11 cellular contexts compared by ENCODE assay signal in the genomic region with DNA sequence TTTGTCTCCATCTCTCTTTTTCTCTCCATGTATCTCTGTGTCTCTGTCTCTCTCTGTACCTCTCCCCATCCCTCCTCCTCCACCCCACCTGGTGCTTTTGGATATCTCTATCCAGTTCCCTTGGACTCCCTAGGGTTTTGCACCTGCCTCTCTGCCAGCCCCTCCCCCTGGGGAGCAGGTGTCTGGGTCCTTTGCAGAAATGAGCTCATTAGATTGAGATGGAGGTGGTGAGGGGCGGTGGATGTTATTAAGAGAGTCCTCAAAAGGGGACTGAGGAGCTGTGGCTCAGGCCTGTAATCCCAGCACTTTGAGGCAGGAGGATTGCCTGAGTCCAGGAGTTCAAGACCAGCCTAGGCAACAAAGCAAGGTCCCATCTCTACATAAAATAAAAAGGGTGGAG. TPM values are rescaled to one million over a fixed set of nuclear protein-coding genes. Genes with fewer than 3 reads are reported as not detected.
DNase-seq lines count a peak whose midpoint lies in the region; ATAC-seq and TF ChIP-seq lines count a peak whose summit lies in the region.
"Had no signal": no experiment of that assay in that cellular context is flagged by ENCODE, and none has a peak within 500 bp of the region (broad histone marks: within the 10 kb centered on the region; RNA-seq: fewer than 3 reads in every experiment).

No MANE protein-coding gene starts in this region.

- H2AFZ ChIP-seq in osteoblast (ENCODE audit: low read length), result no peak overlapping the region

- H3K9me3 Mint-ChIP-seq in activated B cell treated with CpG ODN at 0.5 μM for 24 hours, result no peaks in the 10 kb centered on the region

- H3K27me3 ChIP-seq in osteoblast (ENCODE audit: insufficient read depth, low read length), result no peaks in the 10 kb centered on the region
- H3K27me3 ChIP-seq: SJCRH30 had no signal

- TF ChIP-seq CTCF in activated B cell treated with CpG ODN at 0.5 μM for 24 hours (IDR thresholded peaks at IDR 0.05) (no peak), osteoblast (IDR thresholded peaks at IDR 0.05; ENCODE audit: extremely low read depth, low read depth, low read length) (no peak)

- H3K79me2 ChIP-seq in osteoblast (ENCODE audit: insufficient read depth, low read length), result peaks cover 39% of the 10 kb centered on the region

- no peaks in the 10 kb centered on the region for H3K9me3 ChIP-seq in osteoblast (ENCODE audit: low read depth, low read length)
- H3K9me3 ChIP-seq: SJCRH30 had no signal

- CTCF ChIA-PET in activated B cell treated with CpG ODN at 0.5 μM for 24 hours (lab: Charles Lee), result interaction anchor here (0.7 to 8.6 kb wide), 6 partner anchors 8 to 32 kb away, joined by 3 to 113 read pairs (median 11); a partner anchor contains a TSS

- no peak overlapping the region for H3K4me3 ChIP-seq in osteoblast (ENCODE audit: insufficient read depth, low read length)
- H3K4me3 ChIP-seq: SJCRH30 had no signal

- H3K36me3 ChIP-seq in osteoblast (ENCODE audit: insufficient read depth, low read length), result no peaks in the 10 kb centered on the region
- H3K36me3 ChIP-seq: SJCRH30 had no signal

- DNase-seq in DMS153 (lab: John Stamatoyannopoulos, UW) (peak; percentile 78), DMS153 treated with DMSO at 0.1 percent for 48 hours (lab: John Stamatoyannopoulos, UW; ENCODE audit: unreplicated experiment) (no peak), NCI-H2029 treated with DMSO at 0.1 percent for 48 hours (lab: John Stamatoyannopoulos, UW) (peak; percentile 86), activated B cell treated with CpG ODN at 0.5 μM for 24 hours (no peak), osteoblast (ENCODE audit: insufficient read length, low spot score, missing footprints) (peak; percentile 75), inferior parietal cortex (ENCODE audit: extremely low spot score) (no peak), KG1 (lab: John Stamatoyannopoulos, UW) (no peak)
- DNase-seq: SJCRH30 had no signal

- no peak overlapping the region for H3K4me2 ChIP-seq in osteoblast (ENCODE audit: insufficient read depth, low read length)

- H3K27ac Mint-ChIP-seq in activated B cell treated with CpG ODN at 0.5 μM for 24 hours, result peak overlapping the region; percentile 94

- no peaks in the 10 kb centered on the region for H4K20me1 ChIP-seq in osteoblast (ENCODE audit: insufficient read depth, low read length)

- H3K27me3 Mint-ChIP-seq in activated B cell treated with CpG ODN at 0.5 μM for 24 hours, result no peaks in the 10 kb centered on the region

- peaks cover 52% of the 10 kb centered on the region for H3K36me3 Mint-ChIP-seq in activated B cell treated with CpG ODN at 0.5 μM for 24 hours (ENCODE audit: low read depth)

- POLR2A ChIA-PET in activated B cell treated with CpG ODN at 0.5 μM for 24 hours (lab: Charles Lee), result interaction anchor here (0.6 to 12.2 kb wide), 5 partner anchors 11 to 315 kb away, joined by 3 to 661 read pairs (median 4); a partner anchor contains a TSS

- peak overlapping the region; percentile 88 for H3K4me3 Mint-ChIP-seq in activated B cell treated with CpG ODN at 0.5 μM for 24 hours

- H3K4me1 Mint-ChIP-seq in activated B cell treated with CpG ODN at 0.5 μM for 24 hours, result peaks cover 75% of the 10 kb centered on the region

- intact Hi-C loops in activated B cell treated with CpG ODN at 0.5 μM for 24 hours (cut with micrococcal nuclease), result no loop called here

- ATAC-seq in activated B cell treated with CpG ODN at 0.5 μM for 24 hours (ENCODE audit: low read depth), result no peak
- no peak for ATAC-seq in HG02571 (IDR thresholded peaks at IDR 0.05; ENCODE audit: unreplicated experiment)
- ATAC-seq: esophagus mucosa had no signal

- no peak overlapping the region for H3K27ac ChIP-seq in osteoblast (ENCODE audit: low read depth, low read length)
- H3K27ac ChIP-seq: 22Rv1, SJCRH30 had no signal

- peaks cover 34% of the 10 kb centered on the region for H3K4me1 ChIP-seq in osteoblast (ENCODE audit: insufficient read depth, low read length)

RNA-seq across cellular contexts. Expression of a gene that starts 2.1 kb away (rescaled TPM):
- total RNA-seq in activated B cell treated with CpG ODN at 0.5 μM for 24 hours (137 and 154 TPM in 2 replicates), osteoblast (6.5 and 7.2 TPM in 2 replicates)

RNA-seq across cellular contexts. Expression of a gene that starts 23.6 kb away (rescaled TPM):
- 0.44 TPM in 1 of 2 replicates, not detected in the other for total RNA-seq in activated B cell treated with CpG ODN at 0.5 μM for 24 hours
- total RNA-seq in osteoblast, result 0.29 and 0.72 TPM in 2 replicates

RNA-seq across cellular contexts. Expression of a gene that starts 23.9 kb away (rescaled TPM):
- 91.2 and 105 TPM in 2 replicates for total RNA-seq in activated B cell treated with CpG ODN at 0.5 μM for 24 hours
- 14.5 and 17.4 TPM in 2 replicates for total RNA-seq in osteoblast

RNA-seq across cellular contexts. Expression of a gene that starts 48.5 kb away (rescaled TPM):
- total RNA-seq in activated B cell treated with CpG ODN at 0.5 μM for 24 hours (10.4 and 13.0 TPM in 2 replicates), osteoblast (13.4 and 15.6 TPM in 2 replicates)

Comparison
In these comparisons a context has a peak if more than half of its experiments do, and no peak if none do; other contexts are left out.
1. DNase-seq: peak in DMS153 (single experiment), NCI-H2029 treated with DMSO at 0.1 percent for 48 hours (single experiment) and osteoblast (single experiment); none in DMS153 treated with DMSO at 0.1 percent for 48 hours (single experiment), activated B cell treated with CpG ODN at 0.5 μM for 24 hours (single experiment), inferior parietal cortex (single experiment) and KG1 (single experiment).
2. RNA of a gene that starts 2.1 kb away (total RNA-seq): 137 to 154 TPM in activated B cell treated with CpG ODN at 0.5 μM for 24 hours; 6.5 to 7.2 TPM in osteoblast; every median in the first group is over 10 times any median in the second.